ENCODE assay signal across 2 cellular contexts in genomic region chr1:221022331-221022730, GRCh38.
TF ChIP-seq lines count a peak whose summit lies in the region.

No MANE protein-coding gene starts in this region.

TF ChIP-seq in GM23338, 12 proteins besides CTCF, POLR2A, EP300 and RAD21 (continued from another document):
- no peak for TF ChIP-seq ZNF462 (CRISPR knock-in tag; IDR thresholded peaks at IDR 0.05)
- no peak for TF ChIP-seq CREB1 (CRISPR knock-in tag; IDR thresholded peaks at IDR 0.05; ENCODE audit: low read depth)
- TF ChIP-seq ZNF114 (CRISPR knock-in tag; IDR thresholded peaks at IDR 0.05): no peak
- TF ChIP-seq ZNF331 (CRISPR knock-in tag; IDR thresholded peaks at IDR 0.05; ENCODE audit: low read depth): no peak
- TF ChIP-seq JUNB (IDR thresholded peaks at IDR 0.05; ENCODE audit: unreplicated experiment): no peak
- TF ChIP-seq EZH2phosphoT487 (IDR thresholded peaks at IDR 0.05; ENCODE audit: unreplicated experiment): no peak
- no peak for TF ChIP-seq STAT1 (IDR thresholded peaks at IDR 0.05; ENCODE audit: unreplicated experiment)
- TF ChIP-seq EZH2 (IDR thresholded peaks at IDR 0.05; ENCODE audit: low read depth, unreplicated experiment): no peak
- no peak for TF ChIP-seq ETS1 (IDR thresholded peaks at IDR 0.05)
- TF ChIP-seq POLR2AphosphoS5 (IDR thresholded peaks at IDR 0.05; ENCODE audit: low read depth): no peak

TF ChIP-seq in SK-N-SH treated with all-trans-retinoic acid at 6 μM for 48 hours, 23 proteins besides CTCF, POLR2A, EP300 and RAD21 (continued from another document):
- TF ChIP-seq PATZ1 (CRISPR knock-in tag; IDR thresholded peaks at IDR 0.05; ENCODE audit: borderline replicate concordance): no peak
